In the genomic region with DNA sequence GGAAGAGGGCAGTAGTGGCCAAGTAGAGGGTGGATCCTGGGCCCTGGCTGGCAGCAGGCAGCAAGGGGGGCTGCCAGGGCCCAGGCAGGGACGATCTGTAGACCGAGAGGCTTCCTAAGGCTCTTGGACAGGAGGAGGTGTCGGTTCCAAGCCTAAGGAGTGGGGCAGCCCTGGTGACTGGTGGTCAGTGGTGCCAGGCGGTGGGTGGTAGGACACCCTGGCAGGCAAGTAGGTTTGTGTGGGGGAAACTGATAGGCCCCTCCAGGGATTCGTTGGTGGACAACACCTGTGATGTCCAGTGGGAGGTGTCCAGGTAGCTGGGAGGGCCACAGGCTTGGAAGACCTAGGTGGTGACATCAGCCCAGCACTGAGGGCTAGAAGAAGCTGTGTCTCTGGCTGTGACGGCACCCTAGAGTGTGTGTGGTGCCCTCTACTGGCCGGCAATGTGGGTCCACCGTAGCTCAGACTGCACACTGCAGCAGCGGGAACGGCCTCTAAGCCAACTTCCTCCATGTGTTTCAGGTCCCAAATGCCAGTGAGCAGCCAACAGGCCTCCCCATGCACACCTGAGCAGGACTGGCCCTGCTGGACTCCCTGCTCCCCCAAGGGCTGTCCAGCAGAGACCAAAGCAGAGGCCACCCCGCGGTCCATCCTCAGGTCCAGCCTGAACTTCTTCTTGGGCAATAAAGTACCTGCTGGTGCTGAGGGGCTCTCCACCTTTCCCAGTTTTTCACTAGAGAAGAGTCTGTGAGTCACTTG, we compare ENCODE assay signal across 9 cellular contexts. TPM values are rescaled to one million over a fixed set of nuclear protein-coding genes. Genes with fewer than 3 reads are reported as not detected.
DNase-seq lines count a peak whose midpoint lies in the region; ATAC-seq and TF ChIP-seq lines count a peak whose summit lies in the region.
"Had no signal": no experiment of that assay in that cellular context is flagged by ENCODE, and none has a peak within 500 bp of the region (broad histone marks: within the 10 kb centered on the region; RNA-seq: fewer than 3 reads in every experiment).

No MANE protein-coding gene starts in this region.

- no peak overlapping the region for H3K4me3 Mint-ChIP-seq in activated T-helper 17 cell treated with anti-CD3 and anti-CD28 coated beads, Interleukin-2, amount 50 U/mL, for 72 hours

- intact Hi-C loops in posterior cingulate gyrus (cut with DNase I) = no loop called here

- no peak overlapping the region for H3K27ac Mint-ChIP-seq in activated T-helper 17 cell treated with anti-CD3 and anti-CD28 coated beads, Interleukin-2, amount 50 U/mL, for 72 hours

- peak in 8 of 14 donors; percentile 2 to 27 (median 16) for DNase-seq in C1 segment of cervical spinal cord (lab: John Stamatoyannopoulos, UW)
- DNase-seq in HCEC 1CT = peak; percentile 45
- peak; percentile 37 for DNase-seq in RPMI7951 (ENCODE audit: low read depth)
- DNase-seq in foreskin fibroblast = peak; percentile 47 to 79
- peak; percentile 32 to 95 (median 69) for DNase-seq in posterior cingulate gyrus

- no peak overlapping the region for H3K4me3 ChIP-seq in foreskin fibroblast (ENCODE audit: low read depth in 1 of 2, low read length in 2 of 2)
- H3K4me3 ChIP-seq: thoracic aorta had no signal

- H3K4me1 Mint-ChIP-seq in activated T-helper 17 cell treated with anti-CD3 and anti-CD28 coated beads, Interleukin-2, amount 50 U/mL, for 72 hours = no peaks in the 10 kb centered on the region

- TF ChIP-seq CTCF in foreskin fibroblast (IDR thresholded peaks at IDR 0.05; ENCODE audit: low read depth, low read length) = peak; percentile 84

- H3K27me3 Mint-ChIP-seq in activated T-helper 17 cell treated with anti-CD3 and anti-CD28 coated beads, Interleukin-2, amount 50 U/mL, for 72 hours = peaks cover 10% of the 10 kb centered on the region

- no peaks in the 10 kb centered on the region for H3K36me3 Mint-ChIP-seq in activated T-helper 17 cell treated with anti-CD3 and anti-CD28 coated beads, Interleukin-2, amount 50 U/mL, for 72 hours (ENCODE audit: low read depth)

- H3K9me3 Mint-ChIP-seq in activated T-helper 17 cell treated with anti-CD3 and anti-CD28 coated beads, Interleukin-2, amount 50 U/mL, for 72 hours = no peaks in the 10 kb centered on the region

- peak; percentile 97 for ATAC-seq in activated T-helper 17 cell treated with anti-CD3 and anti-CD28 coated beads, Interleukin-2, amount 50 U/mL, for 72 hours (replicated peaks)
- ATAC-seq in HG02642 (IDR thresholded peaks at IDR 0.05; ENCODE audit: poor library complexity, unreplicated experiment) = no peak
- no peak for ATAC-seq in GM21786 (IDR thresholded peaks at IDR 0.05; ENCODE audit: unreplicated experiment)

RNA-seq across cellular contexts. Expression of a gene that starts 9.4 kb away (rescaled TPM):
- total RNA-seq in RPMI7951 (2014; rRNA removed; shearing (Covaris generic)) = 45.6 and 45.9 TPM in 2 replicates
- total RNA-seq in activated T-helper 17 cell treated with anti-CD3 and anti-CD28 coated beads, Interleukin-2, amount 50 U/mL, for 72 hours = 10 to 100 TPM; 31.7 to 57.2 TPM

RNA-seq across cellular contexts. Expression of a gene that starts 22.2 kb away (rescaled TPM):
- 7.5 and 7.6 TPM in 2 replicates for total RNA-seq in RPMI7951 (2014; rRNA removed; shearing (Covaris generic))
- total RNA-seq in activated T-helper 17 cell treated with anti-CD3 and anti-CD28 coated beads, Interleukin-2, amount 50 U/mL, for 72 hours = under 1 TPM; 0.13 to 0.16 TPM
- total RNA-seq: thoracic aorta had no signal

RNA-seq across cellular contexts. Expression of a gene that starts 54.0 kb away (rescaled TPM):
- total RNA-seq in RPMI7951 (2014; rRNA removed; shearing (Covaris generic)) = not detected in 2 replicates
- not detected for total RNA-seq in activated T-helper 17 cell treated with anti-CD3 and anti-CD28 coated beads, Interleukin-2, amount 50 U/mL, for 72 hours
- total RNA-seq: thoracic aorta had no signal

Comparison
In these comparisons a context has a peak if more than half of its experiments do, and no peak if none do; other contexts are left out.
1. DNase-seq: peak in every context shown above with its lines; median percentile 69 in posterior cingulate gyrus; 63 in foreskin fibroblast; 45 in HCEC 1CT; 37 in RPMI7951; 16 in C1 segment of cervical spinal cord.